ENCODE assay signal across 23 cellular contexts in the genomic region with DNA sequence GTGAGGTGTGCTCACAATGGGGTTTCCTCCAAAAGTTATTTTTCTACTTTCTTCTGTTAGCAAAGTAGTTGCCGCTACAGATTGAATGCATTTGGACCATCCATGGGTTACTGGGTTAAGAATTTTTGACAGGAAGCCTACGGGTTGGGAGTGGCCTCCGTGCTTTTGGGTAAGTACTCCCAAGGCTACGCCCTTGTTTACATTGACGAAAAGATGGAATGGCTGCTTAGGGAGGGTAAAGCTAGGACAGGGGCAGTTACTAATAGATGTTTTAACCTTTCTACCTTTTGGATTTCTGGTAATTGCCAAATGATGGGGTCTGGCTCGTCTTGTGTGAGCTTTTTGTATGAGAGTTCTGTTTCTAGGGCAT. TPM values are rescaled to one million over a fixed set of nuclear protein-coding genes. Genes with fewer than 3 reads are reported as not detected.
DNase-seq lines count a peak whose midpoint lies in the region; ATAC-seq and TF ChIP-seq lines count a peak whose summit lies in the region.
"Had no signal": no experiment of that assay in that cellular context is flagged by ENCODE, and none has a peak within 500 bp of the region (broad histone marks: within the 10 kb centered on the region; RNA-seq: fewer than 3 reads in every experiment).

No MANE protein-coding gene starts in this region.

- no peaks in the 10 kb centered on the region for H3K9me3 ChIP-seq in effector memory CD4-positive, alpha-beta T cell (ENCODE audit: control insufficient read depth, low read length)
- H3K9me3 ChIP-seq: pancreas had no signal

- no peaks in the 10 kb centered on the region for H3K27me3 ChIP-seq in effector memory CD4-positive, alpha-beta T cell (replicated peaks; ENCODE audit: control insufficient read depth, insufficient read depth, low read length, poor library complexity, severe bottlenecking)
- H3K27me3 ChIP-seq: cardiac muscle cell, pancreas had no signal

- H3K4me1 Mint-ChIP-seq in activated naive CD4-positive, alpha-beta T cell treated with anti-CD3 and anti-CD28 coated beads, Interleukin-2, amount 10 ng/mL, durations not matched to agents 7 days and 5 days: peaks cover 21% of the 10 kb centered on the region
- peaks cover 24% of the 10 kb centered on the region for H3K4me1 Mint-ChIP-seq in activated CD4-positive, alpha-beta memory T cell treated with anti-CD3 and anti-CD28 coated beads, Interleukin-2, amount 10 ng/mL, durations not matched to agents 7 days and 5 days
- no peaks in the 10 kb centered on the region for H3K4me1 Mint-ChIP-seq in type B pancreatic cell (ENCODE audit: unreplicated experiment)
- H3K4me1 Mint-ChIP-seq in effector memory CD8-positive, alpha-beta T cell (ENCODE audit: low read depth in 2 of 2): no peaks in the 10 kb centered on the region
- H3K4me1 Mint-ChIP-seq: nephron progenitor cell, WTC11 had no signal

- H3K36me3 ChIP-seq in effector memory CD4-positive, alpha-beta T cell (ENCODE audit: control insufficient read depth, insufficient read depth, low read length): no peaks in the 10 kb centered on the region
- H3K36me3 ChIP-seq: cardiac muscle cell, pancreas had no signal

- CTCF ChIA-PET in activated naive CD4-positive, alpha-beta T cell treated with anti-CD3 and anti-CD28 coated beads, Interleukin-2, amount 10 ng/mL, durations not matched to agents 7 days and 5 days (lab: Charles Lee): no interaction called here
- CTCF ChIA-PET in activated CD4-positive, alpha-beta memory T cell treated with anti-CD3 and anti-CD28 coated beads, Interleukin-2, amount 10 ng/mL, durations not matched to agents 7 days and 5 days (lab: Charles Lee): no interaction called here

- peak overlapping the region; percentile 34 for H3K27ac ChIP-seq in effector memory CD4-positive, alpha-beta T cell (ENCODE audit: insufficient read depth, low read length, poor library complexity, severe bottlenecking)
- H3K27ac ChIP-seq: cardiac muscle cell, pancreas, SK-N-MC had no signal

- peaks cover 16% of the 10 kb centered on the region for H3K27me3 Mint-ChIP-seq in activated naive CD4-positive, alpha-beta T cell treated with anti-CD3 and anti-CD28 coated beads, Interleukin-2, amount 10 ng/mL, durations not matched to agents 7 days and 5 days
- H3K27me3 Mint-ChIP-seq in activated CD4-positive, alpha-beta memory T cell treated with anti-CD3 and anti-CD28 coated beads, Interleukin-2, amount 10 ng/mL, durations not matched to agents 7 days and 5 days: peaks cover 1% of the 10 kb centered on the region
- H3K27me3 Mint-ChIP-seq in type B pancreatic cell: peaks cover 4% of the 10 kb centered on the region
- H3K27me3 Mint-ChIP-seq in effector memory CD8-positive, alpha-beta T cell: peaks cover 23 to 29% of the 10 kb centered on the region in 2 donors

- TF ChIP-seq CTCF in type B pancreatic cell (conservative IDR thresholded peaks at IDR 0.05): no peak

- H3K9me3 Mint-ChIP-seq in activated naive CD4-positive, alpha-beta T cell treated with anti-CD3 and anti-CD28 coated beads, Interleukin-2, amount 10 ng/mL, durations not matched to agents 7 days and 5 days: no peaks in the 10 kb centered on the region
- H3K9me3 Mint-ChIP-seq in activated CD4-positive, alpha-beta memory T cell treated with anti-CD3 and anti-CD28 coated beads, Interleukin-2, amount 10 ng/mL, durations not matched to agents 7 days and 5 days: peaks cover 8% of the 10 kb centered on the region
- peaks cover 4% of the 10 kb centered on the region for H3K9me3 Mint-ChIP-seq in type B pancreatic cell
- no peaks in the 10 kb centered on the region for H3K9me3 Mint-ChIP-seq in effector memory CD8-positive, alpha-beta T cell
- H3K9me3 Mint-ChIP-seq: nephron progenitor cell had no signal

- no peak for ATAC-seq in effector memory CD8-positive, alpha-beta T cell (replicated peaks)
- no peak for ATAC-seq in GM18870 (IDR thresholded peaks at IDR 0.05; ENCODE audit: unreplicated experiment)
- ATAC-seq: HepG2, pancreas, WTC11 had no signal

- H3K4me3 ChIP-seq in effector memory CD4-positive, alpha-beta T cell (ENCODE audit: insufficient read depth, low read depth, low read length, poor library complexity, severe bottlenecking): no peak overlapping the region
- H3K4me3 ChIP-seq: cardiac muscle cell, pancreas, SK-N-MC had no signal

- no peaks in the 10 kb centered on the region for H3K4me1 ChIP-seq in effector memory CD4-positive, alpha-beta T cell (ENCODE audit: control insufficient read depth, insufficient read depth, low read length, poor library complexity, severe bottlenecking)
- H3K4me1 ChIP-seq: pancreas had no signal

- no peaks in the 10 kb centered on the region for H3K36me3 Mint-ChIP-seq in activated naive CD4-positive, alpha-beta T cell treated with anti-CD3 and anti-CD28 coated beads, Interleukin-2, amount 10 ng/mL, durations not matched to agents 7 days and 5 days
- H3K36me3 Mint-ChIP-seq in activated CD4-positive, alpha-beta memory T cell treated with anti-CD3 and anti-CD28 coated beads, Interleukin-2, amount 10 ng/mL, durations not matched to agents 7 days and 5 days (ENCODE audit: low read depth): peaks cover 11% of the 10 kb centered on the region
- H3K36me3 Mint-ChIP-seq in type B pancreatic cell: peaks cover 7% of the 10 kb centered on the region
- H3K36me3 Mint-ChIP-seq in effector memory CD8-positive, alpha-beta T cell (ENCODE audit: insufficient read depth): no peaks in the 10 kb centered on the region
- H3K36me3 Mint-ChIP-seq: CD14-positive monocyte, WTC11 had no signal

- no peak for DNase-seq in activated naive CD4-positive, alpha-beta T cell treated with anti-CD3 and anti-CD28 coated beads, Interleukin-2, amount 10 ng/mL, durations not matched to agents 7 days and 5 days
- no peak for DNase-seq in activated naive CD4-positive, alpha-beta T cell treated with Interleukin-2 at 50 U/mL for 16 hours
- DNase-seq in activated CD4-positive, alpha-beta memory T cell treated with anti-CD3 and anti-CD28 coated beads, Interleukin-2, amount 10 ng/mL, durations not matched to agents 7 days and 5 days: no peak
- DNase-seq in effector memory CD4-positive, alpha-beta T cell: no peak
- no peak for DNase-seq in type B pancreatic cell (ENCODE audit: extremely low spot score, unreplicated experiment)
- no peak for DNase-seq in effector memory CD8-positive, alpha-beta T cell
- DNase-seq: activated effector memory CD4-positive, alpha-beta T cell treated with anti-CD3 and anti-CD28 coated beads, Interleukin-2, amount 50 U/mL, for 16 hours; anterior cingulate cortex; cortex of kidney; DMS 273 treated with DMSO at 0.1 percent for 48 hours; islet precursor cell; midbrain; NCI-H1694; NCI-H524 treated with DMSO at 0.1 percent for 48 hours; nephron progenitor cell; pancreas; T-helper 9 cell had no signal

- POLR2A ChIA-PET in activated CD4-positive, alpha-beta memory T cell treated with anti-CD3 and anti-CD28 coated beads, Interleukin-2, amount 10 ng/mL, durations not matched to agents 7 days and 5 days (lab: Charles Lee): interaction anchor here (1.2 kb wide), 1 partner anchor 14 kb away, joined by 5 read pairs; no protein-coding TSS in a partner anchor

- peak overlapping the region; percentile 81 for H3K27ac Mint-ChIP-seq in activated naive CD4-positive, alpha-beta T cell treated with anti-CD3 and anti-CD28 coated beads, Interleukin-2, amount 10 ng/mL, durations not matched to agents 7 days and 5 days
- peak overlapping the region; percentile 86 for H3K27ac Mint-ChIP-seq in activated CD4-positive, alpha-beta memory T cell treated with anti-CD3 and anti-CD28 coated beads, Interleukin-2, amount 10 ng/mL, durations not matched to agents 7 days and 5 days
- peak overlapping the region; percentile 56 for H3K27ac Mint-ChIP-seq in type B pancreatic cell
- peak overlapping the region in 1 of 2 donors; percentile 45 for H3K27ac Mint-ChIP-seq in effector memory CD8-positive, alpha-beta T cell
- H3K27ac Mint-ChIP-seq: nephron progenitor cell, WTC11 had no signal

- no peak overlapping the region for H3K4me3 Mint-ChIP-seq in activated naive CD4-positive, alpha-beta T cell treated with anti-CD3 and anti-CD28 coated beads, Interleukin-2, amount 10 ng/mL, durations not matched to agents 7 days and 5 days
- H3K4me3 Mint-ChIP-seq in activated CD4-positive, alpha-beta memory T cell treated with anti-CD3 and anti-CD28 coated beads, Interleukin-2, amount 10 ng/mL, durations not matched to agents 7 days and 5 days: peak overlapping the region; percentile 46
- H3K4me3 Mint-ChIP-seq in type B pancreatic cell: peak overlapping the region; percentile 53
- H3K4me3 Mint-ChIP-seq in effector memory CD8-positive, alpha-beta T cell: no peak overlapping the region
- H3K4me3 Mint-ChIP-seq: CD14-positive monocyte, nephron progenitor cell, WTC11 had no signal

RNA-seq across cellular contexts. Expression of a gene that starts 20.4 kb away (rescaled TPM):
- total RNA-seq in activated CD4-positive, alpha-beta memory T cell treated with anti-CD3 and anti-CD28 coated beads, Interleukin-2, amount 10 ng/mL, durations not matched to agents 7 days and 5 days: 10 to 100 TPM; 26.9 to 35.1 TPM
- 30.9 and 32.4 TPM in 2 replicates for total RNA-seq in type B pancreatic cell (ENCODE audit: low replicate concordance)

Comparison
In these comparisons a context has a peak if more than half of its experiments do, and no peak if none do; other contexts are left out.
1. H3K4me3 Mint-ChIP-seq: peak in activated CD4-positive, alpha-beta memory T cell treated with anti-CD3 and anti-CD28 coated beads, Interleukin-2, amount 10 ng/mL, durations not matched to agents 7 days and 5 days (single experiment) and type B pancreatic cell (single experiment); none in activated naive CD4-positive, alpha-beta T cell treated with anti-CD3 and anti-CD28 coated beads, Interleukin-2, amount 10 ng/mL, durations not matched to agents 7 days and 5 days (single experiment) and effector memory CD8-positive, alpha-beta T cell (0 of 2).